In the genomic region with DNA sequence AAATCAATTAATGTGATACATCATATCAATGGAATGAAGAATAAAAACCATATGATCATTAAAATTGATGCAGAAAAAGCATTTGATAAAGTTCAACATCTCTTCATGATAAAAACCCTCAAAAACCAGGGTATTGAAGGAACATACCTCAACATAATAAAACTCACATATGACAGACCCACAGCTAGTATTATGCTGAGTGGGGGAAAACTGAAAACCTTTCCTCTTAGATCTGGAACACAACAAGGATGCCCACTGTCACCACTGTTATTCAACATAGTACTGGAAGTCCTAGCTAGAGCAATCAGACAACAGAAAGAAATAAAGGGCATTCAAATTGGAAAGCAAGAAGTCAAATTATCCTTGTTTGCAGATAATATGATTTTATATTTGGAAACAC, we compare ENCODE assay signal across 9 cellular contexts. TPM values are rescaled to one million over a fixed set of nuclear protein-coding genes. Genes with fewer than 3 reads are reported as not detected.
"Had no signal": no experiment of that assay in that cellular context is flagged by ENCODE, and none has a peak within 500 bp of the region (broad histone marks: within the 10 kb centered on the region; RNA-seq: fewer than 3 reads in every experiment).

No MANE protein-coding gene starts in this region.

- H3K4me3 ChIP-seq: GM12878 had no signal

- FAIRE-seq: G401.6, GM12878, GM12891, GM12892, GM18507, GM19239 had no signal

- DNase-seq: GDM1, GF-D8 had no signal

- ATAC-seq: GM12878 had no signal

RNA-seq across cellular contexts. Expression of gene CCK, which starts 30.5 kb away (rescaled TPM):
- total RNA-seq: G401, GM12878 had no signal
- polyA plus RNA-seq: GM12878 had no signal
